Comparison of ENCODE assay signal across 13 cellular contexts in the genomic region with DNA sequence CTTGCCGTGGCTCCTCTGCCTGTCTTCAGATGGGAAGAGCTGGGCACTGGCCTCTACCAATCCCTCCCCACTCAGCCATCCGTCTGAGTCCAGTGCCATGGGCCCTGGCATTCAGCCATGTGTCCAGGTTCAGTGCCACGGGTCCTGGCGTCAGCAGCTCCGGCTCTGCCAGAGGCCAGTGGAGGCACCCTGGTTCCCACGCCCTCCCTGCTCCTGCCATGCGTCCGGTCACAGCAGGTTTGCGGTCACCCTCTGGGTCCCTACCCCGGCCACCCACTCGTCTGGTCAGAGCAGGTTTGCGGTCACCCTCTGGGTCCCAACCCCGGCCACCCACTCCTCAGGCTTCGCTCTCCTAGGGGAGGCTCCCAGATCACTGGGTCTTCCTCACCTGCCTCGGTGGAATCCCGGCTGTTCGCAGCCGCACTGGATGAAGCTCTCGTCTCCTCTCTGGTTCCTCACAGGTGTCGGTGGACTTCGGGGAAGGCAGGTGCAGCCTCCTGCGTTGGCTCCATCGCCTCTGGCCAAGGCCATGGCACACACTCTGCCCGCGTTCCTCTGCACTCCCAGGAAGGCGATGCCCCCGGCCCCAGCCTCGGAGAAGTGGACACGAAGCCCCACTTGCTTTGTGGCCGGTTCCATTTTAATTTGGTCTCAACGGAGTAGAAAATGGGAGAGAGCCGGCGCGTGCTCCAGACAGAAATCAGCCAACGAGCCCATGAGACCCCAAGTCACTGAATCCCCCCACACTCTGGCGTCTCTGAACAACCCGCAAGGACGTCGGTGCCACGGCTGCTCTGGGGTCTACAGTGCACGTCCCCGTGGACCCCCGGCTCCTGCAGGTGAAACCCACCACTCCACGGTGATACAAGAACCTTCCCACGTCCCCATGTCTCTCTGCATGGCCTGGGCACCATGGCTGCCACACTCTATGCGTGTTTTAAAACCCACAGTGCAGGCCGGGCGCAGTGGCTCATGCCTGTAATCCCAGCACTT.
"Had no signal": no experiment of that assay in that cellular context is flagged by ENCODE, and none has a peak within 500 bp of the region (broad histone marks: within the 10 kb centered on the region; RNA-seq: fewer than 3 reads in every experiment).

No MANE protein-coding gene starts in this region.

- H3K9me3 ChIP-seq: colonic mucosa, esophagus muscularis mucosa, ovary, sigmoid colon, uterus had no signal

- H3K9me3 Mint-ChIP-seq: activated naive CD4-positive, alpha-beta T cell treated with anti-CD3 and anti-CD28 coated beads, Interleukin-2, amount 50 U/mL, for 24 hours had no signal

- H3K36me3 Mint-ChIP-seq: activated naive CD4-positive, alpha-beta T cell treated with anti-CD3 and anti-CD28 coated beads, Interleukin-2, amount 50 U/mL, for 24 hours had no signal

- H3K4me3 Mint-ChIP-seq: activated naive CD4-positive, alpha-beta T cell treated with anti-CD3 and anti-CD28 coated beads, Interleukin-2, amount 50 U/mL, for 24 hours had no signal

- DNase-seq: activated CD4-positive, alpha-beta T cell treated with anti-CD3 and anti-CD28 coated beads, Interleukin-2, amount 50 U/mL, for 48 hours; activated CD4-positive, CD25-positive, alpha-beta regulatory T cell; amniotic stem cell; colonic mucosa; effector CD4-positive, alpha-beta T cell; hypothalamus; ovary; sigmoid colon; stimulated activated CD4-positive, alpha-beta T cell treated with anti-CD3 and anti-CD28 coated beads, Interleukin-2, amount 100 ng/mL, for 24 hours; stimulated activated naive CD4-positive, alpha-beta T cell; uterus had no signal

- H3K27me3 Mint-ChIP-seq: activated naive CD4-positive, alpha-beta T cell treated with anti-CD3 and anti-CD28 coated beads, Interleukin-2, amount 50 U/mL, for 24 hours had no signal
